In genomic region chr1:232878141-232878540, GRCh38 we compare ENCODE assay signal across 23 cellular contexts.
"Had no signal": no experiment of that assay in that cellular context is flagged by ENCODE, and none has a peak within 500 bp of the region (broad histone marks: within the 10 kb centered on the region; RNA-seq: fewer than 3 reads in every experiment).

No MANE protein-coding gene starts in this region.

- H3K36me3 Mint-ChIP-seq: immature natural killer cell, memory B cell, natural killer cell, neural progenitor cell, type B pancreatic cell had no signal

- H3K27ac Mint-ChIP-seq: immature natural killer cell, memory B cell, natural killer cell, neural progenitor cell, type B pancreatic cell had no signal

- H3K4me3 Mint-ChIP-seq: immature natural killer cell, memory B cell, natural killer cell, neural progenitor cell, type B pancreatic cell had no signal

- H3K4me1 Mint-ChIP-seq: immature natural killer cell, memory B cell, natural killer cell had no signal

- H3K9me3 Mint-ChIP-seq: immature natural killer cell, natural killer cell had no signal

- ATAC-seq: heart right ventricle, left lobe of liver, natural killer cell, right lobe of liver had no signal

- DNase-seq: dermis blood vessel endothelial cell; effector memory CD4-positive, alpha-beta T cell; esophagus squamous epithelium; foreskin melanocyte; glutamatergic neuron; heart right ventricle; hippocampal formation; immature natural killer cell; islet precursor cell; natural killer cell; right lobe of liver; stimulated activated CD4-positive, alpha-beta T cell treated with anti-CD3 and anti-CD28 coated beads, Interleukin-12 subunit alpha, Interleukin-12 subunit beta, amount 100 ng/mL, for 4 hours; stimulated activated CD4-positive, alpha-beta T cell treated with anti-CD3 and anti-CD28 coated beads, Interleukin-1b, Interleukin-23, amount 100 ng/mL, for 48 hours; stimulated activated CD4-positive, alpha-beta T cell treated with anti-CD3 and anti-CD28 coated beads, Interleukin-4, amount 100 ng/mL, for 1 hour; stimulated activated CD8-positive, alpha-beta memory T cell treated with anti-CD3 and anti-CD28 coated beads, Interleukin-4, amount 100 ng/mL, for 48 hours; stimulated activated naive CD4-positive, alpha-beta T cell; substantia nigra; testis; tibial artery had no signal
